In the genomic region with DNA sequence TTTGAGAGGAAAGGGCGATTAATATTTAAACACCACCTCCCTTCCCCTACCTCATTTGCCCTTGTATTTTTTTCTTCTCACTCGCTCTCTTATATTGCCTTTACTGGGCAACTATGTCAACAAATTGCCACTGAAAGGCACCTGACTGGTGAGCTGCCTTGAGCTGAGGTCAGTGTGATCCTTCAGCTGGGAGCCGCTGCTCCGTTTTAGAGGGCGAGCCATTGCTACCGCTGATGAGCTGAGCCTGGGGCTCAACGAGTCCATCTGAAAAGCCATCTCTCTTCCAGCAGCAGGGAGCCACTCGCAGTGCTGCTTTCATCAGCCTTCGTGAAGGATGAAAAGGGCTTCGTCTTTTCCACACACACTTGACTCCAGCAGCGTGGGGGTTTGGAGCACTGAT, we compare ENCODE assay signal across 17 cellular contexts.
DNase-seq lines count a peak whose midpoint lies in the region; ATAC-seq, FAIRE-seq and TF ChIP-seq lines count a peak whose summit lies in the region.
"Had no signal": no experiment of that assay in that cellular context is flagged by ENCODE, and none has a peak within 500 bp of the region (broad histone marks: within the 10 kb centered on the region; RNA-seq: fewer than 3 reads in every experiment).

No MANE protein-coding gene starts in this region.

- FAIRE-seq in small intestine (lab: Jason Lieb, UNC), result no peak
- FAIRE-seq: D721Med had no signal

- H3K4me3 ChIP-seq in epithelial cell of proximal tubule (ENCODE audit: low read depth, low read length) (peak overlapping the region; percentile 6), small intestine (ENCODE audit: low read depth in 1 of 2, low read length in 2 of 2) (no peak overlapping the region), upper lobe of right lung (no peak overlapping the region)
- H3K4me3 ChIP-seq: prostate gland, thoracic aorta had no signal

- 8 to 64% (median 34%) methylated on average over 11 of the region's 11 CpGs for WGBS in small intestine, 3 donors

- peak overlapping the region in 1 of 2 donors; percentile 62 for H3K27ac ChIP-seq in small intestine (ENCODE audit: low read depth in 1 of 2, low read length in 1 of 2)
- H3K27ac ChIP-seq in upper lobe of right lung, result no peak overlapping the region
- H3K27ac ChIP-seq: prostate gland, thoracic aorta had no signal

- TF ChIP-seq CTCF in epithelial cell of proximal tubule (conservative IDR thresholded peaks at IDR 0.05; ENCODE audit: low read depth, low read length), result no peak
- no peak for TF ChIP-seq CTCF in upper lobe of right lung (IDR thresholded peaks at IDR 0.05)

- H3K27me3 ChIP-seq in small intestine (ENCODE audit: control insufficient read depth in 2 of 2, insufficient read depth in 2 of 2, low read length in 2 of 2), result no peaks in the 10 kb centered on the region
- no peaks in the 10 kb centered on the region for H3K27me3 ChIP-seq in upper lobe of right lung

- intact Hi-C loops in upper lobe of right lung (cut with DNase I), result no loop called here

- H3K9me3 ChIP-seq in small intestine (ENCODE audit: control insufficient read depth, low read depth) (no peaks in the 10 kb centered on the region), upper lobe of right lung (no peaks in the 10 kb centered on the region)
- H3K9me3 ChIP-seq: prostate gland, thoracic aorta had no signal

- ATAC-seq in GM21737 (IDR thresholded peaks at IDR 0.05; ENCODE audit: unreplicated experiment), result no peak
- no peak for ATAC-seq in upper lobe of right lung
- ATAC-seq: naive thymus-derived CD4-positive, alpha-beta T cell had no signal

- DNase-seq in NCI-H2029 (lab: John Stamatoyannopoulos, UW) (peak; percentile 3), NCI-H2029 treated with DMSO at 0.1 percent for 48 hours (lab: John Stamatoyannopoulos, UW) (no peak), NCI-H2227 (lab: John Stamatoyannopoulos, UW; ENCODE audit: unreplicated experiment) (peak; percentile 64), epithelial cell of proximal tubule (ENCODE audit: low read depth) (no peak), small intestine (peak; percentile 41), GF-D8 (lab: John Stamatoyannopoulos, UW) (no peak), upper lobe of right lung (no peak)
- DNase-seq: 8988T; activated CD4-positive, alpha-beta T cell treated with anti-CD3 and anti-CD28 coated beads, Interleukin-2, amount 50 U/mL, for 48 hours; activated T-cell treated with anti-CD3 and anti-CD28 coated beads, Interleukin-2, amount 50 U/mL, for 24 hours; immature natural killer cell; naive thymus-derived CD4-positive, alpha-beta T cell; NCI-H2081 treated with DMSO at 0.1 percent for 48 hours had no signal

- no peaks in the 10 kb centered on the region for H3K4me1 ChIP-seq in small intestine (ENCODE audit: control insufficient read depth in 2 of 2, insufficient read depth in 1 of 2, low read depth in 1 of 2, low read length in 1 of 2)
- peaks cover 4% of the 10 kb centered on the region for H3K4me1 ChIP-seq in upper lobe of right lung
- H3K4me1 ChIP-seq: prostate gland had no signal

- H3K36me3 ChIP-seq in small intestine (ENCODE audit: control insufficient read depth in 2 of 2, insufficient read depth in 2 of 2, low read length in 2 of 2) (no peaks in the 10 kb centered on the region), upper lobe of right lung (no peaks in the 10 kb centered on the region)
- H3K36me3 ChIP-seq: prostate gland, thoracic aorta had no signal

Comparison
In these comparisons a context has a peak if more than half of its experiments do, and no peak if none do; other contexts are left out.
1. DNase-seq: peak in NCI-H2029 (single experiment), NCI-H2227 (single experiment) and small intestine (single experiment); none in NCI-H2029 treated with DMSO at 0.1 percent for 48 hours (single experiment), epithelial cell of proximal tubule (single experiment), GF-D8 (single experiment) and upper lobe of right lung (single experiment).